In genomic region chr17:81379523-81379942, GRCh38 we compare ENCODE assay signal across 15 cellular contexts. TPM values are rescaled to one million over a fixed set of nuclear protein-coding genes. Genes with fewer than 3 reads are reported as not detected.
A peak's percentile ranks its signal among the peaks of the same experiment; 100 is the strongest.
DNase-seq lines count a peak whose midpoint lies in the region; ATAC-seq lines count a peak whose summit lies in the region.
"Had no signal": no experiment of that assay in that cellular context is flagged by ENCODE, and none has a peak within 500 bp of the region (broad histone marks: within the 10 kb centered on the region; RNA-seq: fewer than 3 reads in every experiment).

No MANE protein-coding gene starts in this region.

- no peaks in the 10 kb centered on the region for H3K36me3 Mint-ChIP-seq in activated naive CD4-positive, alpha-beta T cell treated with anti-CD3 and anti-CD28 coated beads, Interleukin-2, amount 50 U/mL, for 72 hours

- peak; percentile 49 to 67 for DNase-seq in SHP77 (lab: John Stamatoyannopoulos, UW)
- no peak for DNase-seq in SHP77 treated with DMSO at 0.1 percent for 48 hours (lab: John Stamatoyannopoulos, UW)
- peak; percentile 74 for DNase-seq in ureter (ENCODE audit: low spot score)
- DNase-seq in activated naive CD4-positive, alpha-beta T cell treated with anti-CD3 and anti-CD28 coated beads, Interleukin-2, amount 50 U/mL, for 72 hours (ENCODE audit: low spot score in 2 of 2), result no peak
- no peak for DNase-seq in NCI-H446 (lab: John Stamatoyannopoulos, UW)
- DNase-seq: activated CD4-positive, alpha-beta T cell treated with anti-CD3 and anti-CD28 coated beads, Interleukin-2, amount 50 U/mL, for 1 hour; activated effector memory CD4-positive, alpha-beta T cell treated with anti-CD3 and anti-CD28 coated beads, Interleukin-2, amount 50 U/mL, for 16 hours; DND-41; HCEC 1CT; hypothalamus; NCI-H1092 treated with DMSO at 0.1 percent for 48 hours; stimulated activated CD8-positive, alpha-beta memory T cell treated with anti-CD3 and anti-CD28 coated beads, Interleukin-4, amount 100 ng/mL, for 48 hours had no signal

- no peak for ATAC-seq in activated naive CD4-positive, alpha-beta T cell treated with anti-CD3 and anti-CD28 coated beads, Interleukin-2, amount 50 U/mL, for 72 hours
- ATAC-seq in GM18868 (IDR thresholded peaks at IDR 0.05; ENCODE audit: unreplicated experiment), result no peak

- peak overlapping the region; percentile 30 for H3K27ac ChIP-seq in angular gyrus (ENCODE audit: low read depth, low read length)
- peak overlapping the region; percentile 68 for H3K27ac ChIP-seq in layer of hippocampus (ENCODE audit: low read depth, low read length)

- no peaks in the 10 kb centered on the region for H3K9me3 Mint-ChIP-seq in activated naive CD4-positive, alpha-beta T cell treated with anti-CD3 and anti-CD28 coated beads, Interleukin-2, amount 50 U/mL, for 72 hours

- peaks cover 2% of the 10 kb centered on the region for H3K27me3 ChIP-seq in layer of hippocampus (ENCODE audit: control insufficient read depth, insufficient read depth, low read length)

- H3K27ac Mint-ChIP-seq in activated naive CD4-positive, alpha-beta T cell treated with anti-CD3 and anti-CD28 coated beads, Interleukin-2, amount 50 U/mL, for 72 hours, result no peak overlapping the region

RNA-seq across cellular contexts. Expression of gene BAHCC1, which starts 15.7 kb away (rescaled TPM):
- 23.7 TPM for total RNA-seq in ureter
- under 1 TPM in 1 of 2 donors, not detected in 1; 0.16 TPM for total RNA-seq in activated naive CD4-positive, alpha-beta T cell treated with anti-CD3 and anti-CD28 coated beads, Interleukin-2, amount 50 U/mL, for 72 hours

Comparison
In these comparisons a context has a peak if more than half of its experiments do, and no peak if none do; other contexts are left out.
1. DNase-seq: peak in SHP77 (2 of 2) and ureter (single experiment); none in SHP77 treated with DMSO at 0.1 percent for 48 hours (single experiment), activated naive CD4-positive, alpha-beta T cell treated with anti-CD3 and anti-CD28 coated beads, Interleukin-2, amount 50 U/mL, for 72 hours (0 of 2) and NCI-H446 (0 of 2).
2. RNA of gene BAHCC1, which starts 15.7 kb away (total RNA-seq): 23.7 TPM in ureter (single experiment); 0.16 TPM in activated naive CD4-positive, alpha-beta T cell treated with anti-CD3 and anti-CD28 coated beads, Interleukin-2, amount 50 U/mL, for 72 hours; every median in the first group is over 10 times any median in the second.